In the genomic region with DNA sequence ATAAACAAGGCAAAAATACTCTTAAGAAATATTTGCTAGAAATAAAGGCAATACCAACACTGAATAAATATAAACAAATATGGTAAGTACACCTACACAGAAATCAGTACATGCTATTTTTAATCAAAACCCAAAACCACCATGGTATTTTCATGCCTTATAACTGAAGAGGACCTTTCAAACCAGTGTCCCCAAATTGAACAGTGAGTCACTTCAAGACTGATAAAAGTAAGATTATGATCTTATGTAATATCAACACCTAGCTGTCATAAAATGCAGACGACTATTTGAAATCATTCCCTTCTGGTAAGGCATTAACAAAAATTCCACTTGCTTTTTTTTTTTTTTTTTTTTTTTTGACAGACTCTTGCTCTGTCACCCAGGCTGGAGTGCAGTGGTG, we compare ENCODE assay signal across 20 cellular contexts.
"Had no signal": no experiment of that assay in that cellular context is flagged by ENCODE, and none has a peak within 500 bp of the region (broad histone marks: within the 10 kb centered on the region; RNA-seq: fewer than 3 reads in every experiment).

No MANE protein-coding gene starts in this region.

- H3K4me1 ChIP-seq: SJSA1 had no signal

- DNase-seq: Karpas-422, KBM-7, MM.1S, NCI-H1092 treated with DMSO at 0.1 percent for 48 hours, NCI-H1436, NCI-H187, NCI-H2029, NCI-H2081 treated with DMSO at 0.1 percent for 48 hours, NCI-H2171, NCI-H226, NCI-H446, NCI-H510A, NCI-H524 treated with DMSO at 0.1 percent for 48 hours, NCI-H82, Right ventricle myocardium superior, RPMI8226, SIG-M5 had no signal

- H3K27ac ChIP-seq: SJSA1, SK-N-MC had no signal

- H3K27me3 ChIP-seq: SJSA1 had no signal

- H3K36me3 ChIP-seq: SJSA1 had no signal

- H3K9me3 ChIP-seq: SJSA1 had no signal

- H3K4me3 ChIP-seq: SJSA1, SK-N-MC had no signal

- FAIRE-seq: RCC 7860 had no signal
